ENCODE assay signal across 8 cellular contexts in genomic region chr22:33018232-33018864, GRCh38. TPM values are rescaled to one million over a fixed set of nuclear protein-coding genes. Genes with fewer than 3 reads are reported as not detected.
DNase-seq lines count a peak whose midpoint lies in the region; ATAC-seq and TF ChIP-seq lines count a peak whose summit lies in the region.

No MANE protein-coding gene starts in this region.

- BruUV-seq in mammary epithelial cell (replicated peaks; lab: Mats Ljungman, UMichigan): no TSS peak

- dilution Hi-C loops in mammary epithelial cell (cut with HindIII; ENCODE audit: low sequenced_read_pairs): no loop called here

- H3K9ac ChIP-seq in mammary epithelial cell (ENCODE audit: insufficient read depth, low read length): no peak overlapping the region

- H3K4me3 ChIP-seq in mammary epithelial cell (replicated peaks in 1 of 3; ENCODE audit: insufficient read depth in 1 of 3, low read depth in 2 of 3, low read length in 3 of 3): no peak overlapping the region

- TF ChIP-seq CTCF in mammary epithelial cell (conservative IDR thresholded peaks at IDR 0.05 in 1 of 2, IDR thresholded peaks at IDR 0.05 in 1 of 2; ENCODE audit: extremely low read depth in 1 of 2, insufficient read depth in 1 of 2, low read depth in 1 of 2, low read length in 2 of 2): peak; percentile 93 to 95

- no peak overlapping the region for H3K4me2 ChIP-seq in mammary epithelial cell (ENCODE audit: insufficient read depth, low read depth, low read length)

- in situ Hi-C loops in mammary epithelial cell (cut with MboI; ENCODE audit: low sequenced_read_pairs in 2 of 2): loop anchor here (5.0 kb wide), 3 partner anchors 109 to 189 kb away; no protein-coding TSS in a partner anchor

- CTCF ChIA-PET in mammary epithelial cell (lab: Charles Lee; ENCODE audit: low non-redundant PET): interaction anchor here (0.6 to 1.8 kb wide), 5 partner anchors 30 to 680 kb away, joined by 3 to 11 read pairs (median 3); partner anchors contain the start of gene SYN3

- no peak overlapping the region for H3K27ac ChIP-seq in mammary epithelial cell (ENCODE audit: insufficient read depth, low read depth, low read length)

- DNase-seq in DMS153 (lab: John Stamatoyannopoulos, UW) (peak; percentile 15), HT1080 (ENCODE audit: low read depth) (peak; percentile 32), mammary epithelial cell (no peak), kidney tubule cell (ENCODE audit: low spot score) (peak; percentile 54), posterior vena cava (ENCODE audit: low spot score) (no peak)
- DNase-seq in stimulated activated CD4-positive, alpha-beta T cell treated with anti-CD3 and anti-CD28 coated beads, TNF-alpha, amount 100 ng/mL, for 48 hours (ENCODE audit: low read depth in 3 of 3): peak in 2 of 3 donors; percentile 14 to 19

- ATAC-seq in SK-N-SH treated with all-trans-retinoic acid at 6 μM for 48 hours (peak; percentile 76), GM18873 (IDR thresholded peaks at IDR 0.05; ENCODE audit: low FRiP score, unreplicated experiment) (no peak)

- intact Hi-C loops in mammary epithelial cell (cut with micrococcal nuclease) (loop anchor here (1.0 kb wide), 3 partner anchors 31 to 185 kb away; no protein-coding TSS in a partner anchor), posterior vena cava (cut with DNase I) (no loop called here)

- no peaks in the 10 kb centered on the region for H3K79me2 ChIP-seq in mammary epithelial cell (ENCODE audit: insufficient read depth, low read length)

- no peaks in the 10 kb centered on the region for H3K9me3 ChIP-seq in mammary epithelial cell (replicated peaks; ENCODE audit: insufficient read depth, low read length)

- no peaks in the 10 kb centered on the region for H3K4me1 ChIP-seq in mammary epithelial cell (ENCODE audit: insufficient read depth, low read length)

- H3K27me3 ChIP-seq in mammary epithelial cell (ENCODE audit: insufficient read depth, low read length): no peaks in the 10 kb centered on the region

- WGBS in mammary epithelial cell (ENCODE audit: low coverage, missing lambda C conversion rate): 19% methylated on average over 6 of the region's 7 CpGs

- H2AFZ ChIP-seq in mammary epithelial cell (ENCODE audit: low read depth, low read length): peak overlapping the region; percentile 28

- no peaks in the 10 kb centered on the region for H3K36me3 ChIP-seq in mammary epithelial cell (ENCODE audit: insufficient read depth, low read length)

- H4K20me1 ChIP-seq in mammary epithelial cell (ENCODE audit: insufficient read depth, low read length): no peaks in the 10 kb centered on the region

TF ChIP-seq in SK-N-SH treated with all-trans-retinoic acid at 6 μM for 48 hours, 23 proteins besides CTCF, POLR2A, EP300 and RAD21:
- TF ChIP-seq ZNF70 (CRISPR knock-in tag; IDR thresholded peaks at IDR 0.05) (no peak), CSDC2 (CRISPR knock-in tag; IDR thresholded peaks at IDR 0.05) (no peak), ESRRG (CRISPR knock-in tag; IDR thresholded peaks at IDR 0.05) (no peak), RARB (CRISPR knock-in tag; IDR thresholded peaks at IDR 0.05) (no peak), ZFP3 (CRISPR knock-in tag; IDR thresholded peaks at IDR 0.05) (no peak), ZNF8 (CRISPR knock-in tag; IDR thresholded peaks at IDR 0.05) (no peak), TCF4 (CRISPR knock-in tag; IDR thresholded peaks at IDR 0.05; ENCODE audit: borderline replicate concordance) (no peak), PPARA (CRISPR knock-in tag; IDR thresholded peaks at IDR 0.05; ENCODE audit: borderline replicate concordance) (no peak), BACH2 (CRISPR knock-in tag; IDR thresholded peaks at IDR 0.05; ENCODE audit: borderline replicate concordance) (no peak), POU6F1 (CRISPR knock-in tag; IDR thresholded peaks at IDR 0.05; ENCODE audit: borderline replicate concordance, low read depth) (no peak)
- TF ChIP-seq, protein P1, sequence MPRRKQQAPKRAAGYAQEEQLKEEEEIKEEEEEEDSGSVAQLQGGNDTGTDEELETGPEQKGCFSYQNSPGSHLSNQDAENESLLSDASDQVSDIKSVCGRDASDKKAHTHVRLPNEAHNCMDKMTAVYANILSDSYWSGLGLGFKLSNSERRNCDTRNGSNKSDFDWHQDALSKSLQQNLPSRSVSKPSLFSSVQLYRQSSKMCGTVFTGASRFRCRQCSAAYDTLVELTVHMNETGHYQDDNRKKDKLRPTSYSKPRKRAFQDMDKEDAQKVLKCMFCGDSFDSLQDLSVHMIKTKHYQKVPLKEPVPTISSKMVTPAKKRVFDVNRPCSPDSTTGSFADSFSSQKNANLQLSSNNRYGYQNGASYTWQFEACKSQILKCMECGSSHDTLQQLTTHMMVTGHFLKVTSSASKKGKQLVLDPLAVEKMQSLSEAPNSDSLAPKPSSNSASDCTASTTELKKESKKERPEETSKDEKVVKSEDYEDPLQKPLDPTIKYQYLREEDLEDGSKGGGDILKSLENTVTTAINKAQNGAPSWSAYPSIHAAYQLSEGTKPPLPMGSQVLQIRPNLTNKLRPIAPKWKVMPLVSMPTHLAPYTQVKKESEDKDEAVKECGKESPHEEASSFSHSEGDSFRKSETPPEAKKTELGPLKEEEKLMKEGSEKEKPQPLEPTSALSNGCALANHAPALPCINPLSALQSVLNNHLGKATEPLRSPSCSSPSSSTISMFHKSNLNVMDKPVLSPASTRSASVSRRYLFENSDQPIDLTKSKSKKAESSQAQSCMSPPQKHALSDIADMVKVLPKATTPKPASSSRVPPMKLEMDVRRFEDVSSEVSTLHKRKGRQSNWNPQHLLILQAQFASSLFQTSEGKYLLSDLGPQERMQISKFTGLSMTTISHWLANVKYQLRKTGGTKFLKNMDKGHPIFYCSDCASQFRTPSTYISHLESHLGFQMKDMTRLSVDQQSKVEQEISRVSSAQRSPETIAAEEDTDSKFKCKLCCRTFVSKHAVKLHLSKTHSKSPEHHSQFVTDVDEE (CRISPR knock-in tag; IDR thresholded peaks at IDR 0.05): no peak

RNA-seq across cellular contexts. Expression of gene SYN3, which starts 39.8 kb away (rescaled TPM):
- total RNA-seq in HT1080 (2014; rRNA removed; shearing (Covaris generic)): not detected in 2 replicates
- polyA plus RNA-seq in HT1080 (2015; cell fraction: cytosol; rRNA removed): not detected in 2 replicates
- polyA plus RNA-seq in HT1080 (2015; cell fraction: nucleus; rRNA removed): not detected in 2 replicates
- total RNA-seq in mammary epithelial cell (not detected), posterior vena cava (under 1 TPM in 1 of 2 donors, not detected in 1; 0.57 TPM)
- not detected for polyA plus RNA-seq in mammary epithelial cell
- not detected for polyA minus RNA-seq in mammary epithelial cell

Comparison
In these comparisons a context has a peak if more than half of its experiments do, and no peak if none do; other contexts are left out.
1. DNase-seq: peak in DMS153 (single experiment), HT1080 (single experiment), kidney tubule cell (single experiment) and stimulated activated CD4-positive, alpha-beta T cell treated with anti-CD3 and anti-CD28 coated beads, TNF-alpha, amount 100 ng/mL, for 48 hours (2 of 3); none in mammary epithelial cell (single experiment) and posterior vena cava (single experiment).